Comparison of ENCODE assay signal across 8 cellular contexts in genomic region chr5:133051117-133051546, GRCh38. TPM values are rescaled to one million over a fixed set of nuclear protein-coding genes. Genes with fewer than 3 reads are reported as not detected.
DNase-seq lines count a peak whose midpoint lies in the region; ATAC-seq, FAIRE-seq and TF ChIP-seq lines count a peak whose summit lies in the region.

No MANE protein-coding gene starts in this region.

- H3K27me3 ChIP-seq in AG04450 (ENCODE audit: control insufficient read depth, insufficient read depth, low read length) (no peaks in the 10 kb centered on the region), GM23248 (replicated peaks; ENCODE audit: insufficient read depth) (no peaks in the 10 kb centered on the region), right cardiac atrium (ENCODE audit: control insufficient read depth, insufficient read depth) (no peaks in the 10 kb centered on the region), small intestine (ENCODE audit: control insufficient read depth in 2 of 2, insufficient read depth in 2 of 2, low read length in 2 of 2) (no peaks in the 10 kb centered on the region)

- DNase-seq in AG04450 (ENCODE audit: low read depth, low spot score) (no peak), GM23248 (peak; percentile 59), right cardiac atrium (no peak), small intestine (no peak), GM20000 (ENCODE audit: low spot score) (no peak)
- DNase-seq in activated T-helper 1 cell treated with anti-CD3 and anti-CD28 coated beads, Interleukin-12 subunit alpha, Interleukin-12 subunit beta, Interleukin-2, Interleukin-4 antibody, amounts not matched to agents 30 ng/mL and 10 ng/mL and 1 ng/mL, durations not matched to agents 14 hours and 24 hours and 36 hours (ENCODE audit: low spot score): no peak

- CTCF ChIA-PET in AG04450 (lab: Charles Lee): interaction anchor here (0.6 to 1.1 kb wide), 3 partner anchors 26 to 102 kb away, joined by 3 to 4 read pairs (median 3); no protein-coding TSS in a partner anchor

- POLR2A ChIA-PET in AG04450 (lab: Yijun Ruan, JAX): interaction anchor here (1.0 to 2.3 kb wide), 4 partner anchors 12 to 88 kb away, joined by 3 to 27 read pairs (median 7); partner anchors contain the start of genes AFF4 and ZCCHC10

- no peaks in the 10 kb centered on the region for H3K9me2 ChIP-seq in GM23248 (ENCODE audit: insufficient read depth)

- peak overlapping the region; percentile 98 for H3K9ac ChIP-seq in GM23248

- H3K27ac ChIP-seq in AG04450 (ENCODE audit: low read depth, low read length) (peak overlapping the region; percentile 99), GM23248 (peak overlapping the region; percentile 96), right cardiac atrium (ENCODE audit: low read length) (peak overlapping the region; percentile 100), small intestine (ENCODE audit: low read depth in 1 of 2, low read length in 1 of 2) (peak overlapping the region; percentile 99 to 100)

- H3K4me1 ChIP-seq in GM23248 (ENCODE audit: insufficient read depth): peaks cover 20% of the 10 kb centered on the region
- peaks cover 7% of the 10 kb centered on the region for H3K4me1 ChIP-seq in right cardiac atrium (ENCODE audit: control insufficient read depth, insufficient read depth, low read length)
- peaks cover 7 to 14% of the 10 kb centered on the region in 2 donors for H3K4me1 ChIP-seq in small intestine (ENCODE audit: control insufficient read depth in 2 of 2, insufficient read depth in 1 of 2, low read depth in 1 of 2, low read length in 1 of 2)

- H3K36me3 ChIP-seq in GM23248 (ENCODE audit: low read depth) (no peaks in the 10 kb centered on the region), small intestine (ENCODE audit: control insufficient read depth in 2 of 2, insufficient read depth in 2 of 2, low read length in 2 of 2) (no peaks in the 10 kb centered on the region)

- H3K4me3 ChIP-seq in AG04450 (ENCODE audit: low read depth, low read length): peak overlapping the region; percentile 96
- peak overlapping the region; percentile 88 for H3K4me3 ChIP-seq in GM23248
- H3K4me3 ChIP-seq in right cardiac atrium (ENCODE audit: low read length): peak overlapping the region; percentile 84
- peak overlapping the region; percentile 77 to 92 for H3K4me3 ChIP-seq in small intestine (ENCODE audit: low read depth in 1 of 2, low read length in 2 of 2)

- peaks cover 25% of the 10 kb centered on the region for H3F3A ChIP-seq in GM23248 (ENCODE audit: insufficient read depth)

- H4K20me1 ChIP-seq in GM23248 (ENCODE audit: insufficient read depth): peaks cover 7% of the 10 kb centered on the region

- H2AFZ ChIP-seq in GM23248: peak overlapping the region; percentile 74

- WGBS in GM23248 (ENCODE audit: low coverage in 1 of 2, low lambda C conversion rate in 2 of 2, missing lambda C conversion rate in 2 of 2), 2 experiments: 1% methylated on average over 15 of the region's 15 CpGs
- WGBS in right cardiac atrium: 2% methylated on average over 15 of the region's 15 CpGs
- 2 to 3% (median 3%) methylated on average over 14 to 15 of the region's 15 CpGs for WGBS in small intestine, 3 donors

- H3K4me2 ChIP-seq in GM23248 (ENCODE audit: unreplicated experiment): peak overlapping the region; percentile 96

- H3K4me1 Mint-ChIP-seq in activated T-helper 1 cell treated with anti-CD3 and anti-CD28 coated beads, Interleukin-12 subunit alpha, Interleukin-12 subunit beta, Interleukin-2, Interleukin-4 antibody, amounts not matched to agents 30 ng/mL and 10 ng/mL and 1 ng/mL, durations not matched to agents 14 hours and 24 hours and 36 hours (ENCODE audit: low read depth): peaks cover 40% of the 10 kb centered on the region

- intact Hi-C loops in activated T-helper 1 cell treated with anti-CD3 and anti-CD28 coated beads, Interleukin-12 subunit alpha, Interleukin-12 subunit beta, Interleukin-2, Interleukin-4 antibody, amounts not matched to agents 30 ng/mL and 10 ng/mL and 1 ng/mL, durations not matched to agents 14 hours and 24 hours and 36 hours (cut with micrococcal nuclease): loop anchor here (1.0 to 10.0 kb wide), 11 partner anchors 25 to 1598 kb away; partner anchors contain the start of genes AFF4, C5orf15, GDF9 and KIF3A
- intact Hi-C loops in right cardiac atrium (cut with DNase I): no loop called here

- peaks cover 50% of the 10 kb centered on the region for H3K79me2 ChIP-seq in GM23248 (ENCODE audit: insufficient read depth)

- peaks cover 21% of the 10 kb centered on the region for H3K36me3 Mint-ChIP-seq in activated T-helper 1 cell treated with anti-CD3 and anti-CD28 coated beads, Interleukin-12 subunit alpha, Interleukin-12 subunit beta, Interleukin-2, Interleukin-4 antibody, amounts not matched to agents 30 ng/mL and 10 ng/mL and 1 ng/mL, durations not matched to agents 14 hours and 24 hours and 36 hours (ENCODE audit: low read depth)

- ATAC-seq in right cardiac atrium (peak in 1 of 2 donors; percentile 0), HG02571 (IDR thresholded peaks at IDR 0.05; ENCODE audit: unreplicated experiment) (no peak), HG02852 (IDR thresholded peaks at IDR 0.05; ENCODE audit: unreplicated experiment) (no peak)

- H3K4me3 Mint-ChIP-seq in activated T-helper 1 cell treated with anti-CD3 and anti-CD28 coated beads, Interleukin-12 subunit alpha, Interleukin-12 subunit beta, Interleukin-2, Interleukin-4 antibody, amounts not matched to agents 30 ng/mL and 10 ng/mL and 1 ng/mL, durations not matched to agents 14 hours and 24 hours and 36 hours: peak overlapping the region; percentile 96

- TF ChIP-seq CTCF in AG04450 (IDR thresholded peaks at IDR 0.05; ENCODE audit: low read depth, low read length) (no peak), GM20000 (IDR thresholded peaks at IDR 0.05; ENCODE audit: extremely low read depth, missing control alignments) (no peak)

- H3K27me3 Mint-ChIP-seq in activated T-helper 1 cell treated with anti-CD3 and anti-CD28 coated beads, Interleukin-12 subunit alpha, Interleukin-12 subunit beta, Interleukin-2, Interleukin-4 antibody, amounts not matched to agents 30 ng/mL and 10 ng/mL and 1 ng/mL, durations not matched to agents 14 hours and 24 hours and 36 hours (ENCODE audit: insufficient read depth): peaks cover 2% of the 10 kb centered on the region

- in situ Hi-C loops in GM23248 (cut with MboI): no loop called here

- H3K9me3 ChIP-seq in AG04450 (ENCODE audit: control insufficient read depth, insufficient read depth, low read length) (peaks cover 11% of the 10 kb centered on the region), GM23248 (ENCODE audit: low read depth) (no peaks in the 10 kb centered on the region), right cardiac atrium (ENCODE audit: control insufficient read depth, low read length) (no peaks in the 10 kb centered on the region), small intestine (ENCODE audit: control insufficient read depth, low read depth) (no peaks in the 10 kb centered on the region)

- no peak for FAIRE-seq in small intestine (lab: Jason Lieb, UNC)

- H3K9me3 Mint-ChIP-seq in activated T-helper 1 cell treated with anti-CD3 and anti-CD28 coated beads, Interleukin-12 subunit alpha, Interleukin-12 subunit beta, Interleukin-2, Interleukin-4 antibody, amounts not matched to agents 30 ng/mL and 10 ng/mL and 1 ng/mL, durations not matched to agents 14 hours and 24 hours and 36 hours: no peaks in the 10 kb centered on the region

- peak overlapping the region; percentile 100 for H3K27ac Mint-ChIP-seq in activated T-helper 1 cell treated with anti-CD3 and anti-CD28 coated beads, Interleukin-12 subunit alpha, Interleukin-12 subunit beta, Interleukin-2, Interleukin-4 antibody, amounts not matched to agents 30 ng/mL and 10 ng/mL and 1 ng/mL, durations not matched to agents 14 hours and 24 hours and 36 hours

RNA-seq across cellular contexts. Expression of gene HSPA4, which starts 0.7 kb away (rescaled TPM):
- polyA plus RNA-seq in AG04450 (2011; rRNA removed): 63.8 and 96.9 TPM in 2 replicates
- polyA minus RNA-seq in AG04450 (2011; rRNA and poly(A)+ RNA removed): 50.8 and 104 TPM in 2 replicates
- 101 and 123 TPM in 2 replicates for total RNA-seq in GM23248 (2014; rRNA removed; shearing (Covaris generic))
- polyA plus RNA-seq in GM23248 (2016; fragmentation: Nextera tagmentation; extraction: Ambion mirVana): 105 and 111 TPM in 2 replicates
- 244 and 247 TPM in 2 replicates for total RNA-seq in activated T-helper 1 cell treated with anti-CD3 and anti-CD28 coated beads, Interleukin-12 subunit alpha, Interleukin-12 subunit beta, Interleukin-2, Interleukin-4 antibody, amounts not matched to agents 30 ng/mL and 10 ng/mL and 1 ng/mL, durations not matched to agents 14 hours and 24 hours and 36 hours
- 10 to 100 TPM; 77.5 to 88.8 (median 85.3) TPM for total RNA-seq in right cardiac atrium
- 52.1 TPM for polyA plus RNA-seq in right cardiac atrium
- polyA plus RNA-seq in small intestine: 10 to 100 TPM; 30.9 to 44.7 (median 37.6) TPM

RNA-seq across cellular contexts. Expression of gene ZCCHC10, which starts 24.8 kb away (rescaled TPM):
- polyA plus RNA-seq in AG04450 (2011; rRNA removed): 27.7 and 28.8 TPM in 2 replicates
- polyA minus RNA-seq in AG04450 (2011; rRNA and poly(A)+ RNA removed): 12.6 and 13.7 TPM in 2 replicates
- 9.5 and 13.0 TPM in 2 replicates for total RNA-seq in GM23248 (2014; rRNA removed; shearing (Covaris generic))
- polyA plus RNA-seq in GM23248 (2016; fragmentation: Nextera tagmentation; extraction: Ambion mirVana): 22.6 and 23.1 TPM in 2 replicates
- 37.6 and 41.7 TPM in 2 replicates for total RNA-seq in activated T-helper 1 cell treated with anti-CD3 and anti-CD28 coated beads, Interleukin-12 subunit alpha, Interleukin-12 subunit beta, Interleukin-2, Interleukin-4 antibody, amounts not matched to agents 30 ng/mL and 10 ng/mL and 1 ng/mL, durations not matched to agents 14 hours and 24 hours and 36 hours
- total RNA-seq in right cardiac atrium: 10 to 100 TPM; 13.7 to 18.3 (median 17.2) TPM
- 17.8 TPM for polyA plus RNA-seq in right cardiac atrium
- 10 to 100 TPM; 24.4 to 39.7 (median 28.1) TPM for polyA plus RNA-seq in small intestine
